14 cellular contexts compared by ENCODE assay signal in genomic region chr12:96617178-96617577, GRCh38.
DNase-seq lines count a peak whose midpoint lies in the region; ATAC-seq and TF ChIP-seq lines count a peak whose summit lies in the region.
"Had no signal": no experiment of that assay in that cellular context is flagged by ENCODE, and none has a peak within 500 bp of the region (broad histone marks: within the 10 kb centered on the region; RNA-seq: fewer than 3 reads in every experiment).

No MANE protein-coding gene starts in this region.

- H3K4me1 ChIP-seq in H9 (ENCODE audit: insufficient read depth, low read length) = no peaks in the 10 kb centered on the region
- H3K4me1 ChIP-seq in stomach = no peaks in the 10 kb centered on the region
- H3K4me1 ChIP-seq: sigmoid colon had no signal

- H3K9ac ChIP-seq in H9 (ENCODE audit: extremely low read depth, insufficient read length, low read length) = no peak overlapping the region

- no peak overlapping the region for H4K91ac ChIP-seq in H9 (ENCODE audit: insufficient read length, low read depth, low read length)

- no peak overlapping the region for H2BK20ac ChIP-seq in H9 (ENCODE audit: low read depth, low read length, poor library complexity, severe bottlenecking)

- no peak overlapping the region for H3K4me3 Mint-ChIP-seq in H9
- H3K4me3 Mint-ChIP-seq: CD8-positive, alpha-beta memory T cell had no signal

- ATAC-seq in esophagus mucosa = no peak

- intact Hi-C loops in stomach (cut with DNase I; ENCODE audit: low total_unique reads) = no loop called here

- TF ChIP-seq EP300 in stomach (IDR thresholded peaks at IDR 0.05) = no peak

- POLR2A ChIA-PET in HEK293T (lab: Yijun Ruan, JAX) = no interaction called here

- no peak overlapping the region for H3K4me2 ChIP-seq in H9 (ENCODE audit: insufficient read depth, insufficient read length, low read length)

- no peak overlapping the region for H2BK120ac ChIP-seq in H9 (ENCODE audit: low read depth, low read length, poor library complexity, severe bottlenecking)

- peaks cover 4 to 6% of the 10 kb centered on the region in 2 experiments; a peak in 3 of 5 replicates for H3K9me3 Mint-ChIP-seq in H9
- H3K9me3 Mint-ChIP-seq: activated T-helper 2 cell treated with anti-CD3 and anti-CD28 coated beads, Interferon-gamma antibody, Interleukin-2, Interleukin-4, amounts not matched to agents 10 μg/mL and 5 μg/mL and 100 μg/mL, durations not matched to agents 14 hours and 24 hours and 36 hours; CD8-positive, alpha-beta memory T cell had no signal

- H3K9me3 ChIP-seq in H9 (ENCODE audit: control insufficient read depth, low read depth, low read length) = no peaks in the 10 kb centered on the region
- no peaks in the 10 kb centered on the region for H3K9me3 ChIP-seq in stomach
- H3K9me3 ChIP-seq: sigmoid colon had no signal

- no peak overlapping the region for H2AFZ ChIP-seq in H9 (ENCODE audit: low read length)

- peak; percentile 64 for TF ChIP-seq CTCF in H9 (conservative IDR thresholded peaks at IDR 0.05)
- TF ChIP-seq CTCF in stomach (IDR thresholded peaks at IDR 0.05) = no peak

- H3T11ph ChIP-seq in H9 (ENCODE audit: low read length) = no peak overlapping the region

- H3K4ac ChIP-seq in H9 (ENCODE audit: low read depth, low read length) = no peak overlapping the region

- no peak overlapping the region for H3K18ac ChIP-seq in H9 (ENCODE audit: insufficient read length, low read depth, low read length)

- no peak overlapping the region for H3K56ac ChIP-seq in H9 (ENCODE audit: insufficient read length, low read depth, low read length)

- H3K27ac ChIP-seq in H9 (ENCODE audit: insufficient read length, low read depth, low read length) (no peak overlapping the region), stomach (no peak overlapping the region)
- H3K27ac ChIP-seq: sigmoid colon had no signal

- no peaks in the 10 kb centered on the region for H3K27me3 Mint-ChIP-seq in H9 (ENCODE audit: low read depth)

- no peak overlapping the region for H3K4me3 ChIP-seq in stomach
- H3K4me3 ChIP-seq: sigmoid colon had no signal

- H3K27me3 ChIP-seq in H9 (ENCODE audit: insufficient read depth, low read length) (no peaks in the 10 kb centered on the region), stomach (no peaks in the 10 kb centered on the region)
- H3K27me3 ChIP-seq: sigmoid colon had no signal

- no peak overlapping the region for H2BK5ac ChIP-seq in H9 (ENCODE audit: insufficient read length, low read length)

- no peak overlapping the region for H3K27ac Mint-ChIP-seq in H9
- H3K27ac Mint-ChIP-seq: activated T-helper 2 cell treated with anti-CD3 and anti-CD28 coated beads, Interferon-gamma antibody, Interleukin-2, Interleukin-4, amounts not matched to agents 10 μg/mL and 5 μg/mL and 100 μg/mL, durations not matched to agents 14 hours and 24 hours and 36 hours; CD8-positive, alpha-beta memory T cell had no signal

- H3K23me2 ChIP-seq in H9 (ENCODE audit: insufficient read length, low read depth, low read length, poor library complexity, severe bottlenecking) = no peaks in the 10 kb centered on the region

- DNase-seq in D341Med (ENCODE audit: low spot score) (peak; percentile 24), H9 (no peak), RKO (ENCODE audit: low spot score) (peak; percentile 14), iPS DF 19.7 (ENCODE audit: low read depth, low spot score) (peak; percentile 5), stomach (no peak), HEK293T (ENCODE audit: extremely low spot score) (no peak)
- no peak for DNase-seq in stimulated activated naive CD4-positive, alpha-beta T cell (lab: John Stamatoyannopoulos, UW)
- DNase-seq: activated CD4-positive, alpha-beta T cell treated with anti-CD3 and anti-CD28 coated beads, Interleukin-2, amount 50 U/mL, for 48 hours; aorta; CD8-positive, alpha-beta memory T cell; sigmoid colon; T-helper 2 cell had no signal

- no peak overlapping the region for H4K8ac ChIP-seq in H9 (replicated peaks; ENCODE audit: insufficient read length, low read depth, low read length)

- no CpG with 5 or more reads among the region's 2 CpGs for WGBS in H9 (ENCODE audit: extremely low coverage, insufficient read length, low lambda C conversion rate)
- 68 to 88% (median 85%) methylated on average over 2 of the region's 2 CpGs for WGBS in stomach, 5 donors

- H2BK12ac ChIP-seq in H9 (ENCODE audit: insufficient read length, low read depth, low read length) = no peak overlapping the region

- no peaks in the 10 kb centered on the region for H3K36me3 Mint-ChIP-seq in H9 (ENCODE audit: insufficient read depth in 1 of 3, low read depth in 3 of 3)
- H3K36me3 Mint-ChIP-seq: CD8-positive, alpha-beta memory T cell had no signal

- H3K4me1 Mint-ChIP-seq in H9 = no peaks in the 10 kb centered on the region
- H3K4me1 Mint-ChIP-seq: CD8-positive, alpha-beta memory T cell had no signal

- no peaks in the 10 kb centered on the region for H3K79me2 ChIP-seq in H9 (ENCODE audit: insufficient read depth, low read length)

- no peak overlapping the region for H4K5ac ChIP-seq in H9 (ENCODE audit: insufficient read length, low read depth, low read length)

- no peaks in the 10 kb centered on the region for H3K79me1 ChIP-seq in H9 (ENCODE audit: insufficient read depth, low read depth, low read length, poor library complexity, severe bottlenecking)

- CTCF ChIA-PET in HEK293T (lab: Yijun Ruan, JAX) = no interaction called here

- H3K14ac ChIP-seq in H9 (ENCODE audit: insufficient read depth, low read length) = no peak overlapping the region

- no peaks in the 10 kb centered on the region for H3K36me3 ChIP-seq in stomach
- H3K36me3 ChIP-seq: sigmoid colon had no signal

- no peaks in the 10 kb centered on the region for H4K20me1 ChIP-seq in H9 (ENCODE audit: control insufficient read depth, insufficient read depth, insufficient read length)

- no peak overlapping the region for H2BK15ac ChIP-seq in H9 (ENCODE audit: low read depth, low read length)

- no peak overlapping the region for H2AK5ac ChIP-seq in H9 (ENCODE audit: insufficient read length, low read length)

- no peak overlapping the region for H3K23ac ChIP-seq in H9 (ENCODE audit: insufficient read length, low read depth, low read length)

- TF ChIP-seq POLR2A in stomach (IDR thresholded peaks at IDR 0.05) = no peak

TF ChIP-seq in HEK293T, 16 proteins besides CTCF, POLR2A, EP300 and RAD21:
- TF ChIP-seq L3MBTL2 (conservative IDR thresholded peaks at IDR 0.05) (no peak), BHLHE40 (IDR thresholded peaks at IDR 0.05; ENCODE audit: borderline replicate concordance) (no peak), FOXK2 (IDR thresholded peaks at IDR 0.05) (no peak), LEF1 (IDR thresholded peaks at IDR 0.05; ENCODE audit: borderline replicate concordance) (no peak)
TF ChIP-seq in HEK293T: peak in this region for 0.

Comparison
In these comparisons a context has a peak if more than half of its experiments do, and no peak if none do; other contexts are left out.
1. DNase-seq: peak in D341Med (single experiment), RKO (single experiment) and iPS DF 19.7 (single experiment); none in H9 (single experiment), stimulated activated naive CD4-positive, alpha-beta T cell (0 of 6), stomach (single experiment) and HEK293T (single experiment).